ENCODE assay signal across 20 cellular contexts in the genomic region with DNA sequence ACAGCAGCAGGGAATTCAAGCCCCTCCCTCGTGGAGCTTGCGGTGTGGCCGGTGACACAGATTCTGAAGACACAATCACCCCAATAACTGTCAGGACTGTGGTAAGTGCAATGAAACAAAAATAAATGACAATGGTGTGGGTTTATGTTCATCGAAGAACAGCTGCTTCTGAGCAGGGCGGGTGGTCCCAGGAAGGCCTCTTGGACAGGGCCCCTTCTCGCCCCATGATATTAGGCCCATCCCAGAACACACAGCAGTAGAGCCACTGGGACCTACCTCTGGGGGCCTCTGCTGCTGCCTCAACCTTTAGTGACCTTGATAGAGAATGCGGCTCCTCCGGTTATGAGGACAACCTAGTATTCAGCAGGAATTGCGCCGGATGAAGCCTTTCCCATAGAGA.
DNase-seq lines count a peak whose midpoint lies in the region; ATAC-seq and TF ChIP-seq lines count a peak whose summit lies in the region.
"Had no signal": no experiment of that assay in that cellular context is flagged by ENCODE, and none has a peak within 500 bp of the region (broad histone marks: within the 10 kb centered on the region; RNA-seq: fewer than 3 reads in every experiment).

No MANE protein-coding gene starts in this region.

- no peaks in the 10 kb centered on the region for H3K4me1 ChIP-seq in right cardiac atrium (ENCODE audit: control insufficient read depth, insufficient read depth, low read length)
- H3K4me1 ChIP-seq in osteoblast (ENCODE audit: insufficient read depth, low read length) = no peaks in the 10 kb centered on the region
- H3K4me1 ChIP-seq in upper lobe of right lung = no peaks in the 10 kb centered on the region
- H3K4me1 ChIP-seq: A549; BE2C; BLaER1 treated with 17β-estradiol and CSF1 and Interleukin-3, amounts not matched to agents 10 nM and 100 nM had no signal

- no peak overlapping the region for H3K4me3 ChIP-seq in right cardiac atrium (ENCODE audit: low read length)
- no peak overlapping the region for H3K4me3 ChIP-seq in osteoblast (ENCODE audit: insufficient read depth, low read length)
- no peak overlapping the region for H3K4me3 ChIP-seq in upper lobe of right lung
- H3K4me3 ChIP-seq: A549; BLaER1 treated with 17β-estradiol and CSF1 and Interleukin-3, amounts not matched to agents 10 nM and 100 nM; GM23338 had no signal

- no peaks in the 10 kb centered on the region for H4K20me1 ChIP-seq in osteoblast (ENCODE audit: insufficient read depth, low read length)
- H4K20me1 ChIP-seq: BLaER1 treated with 17β-estradiol and CSF1 and Interleukin-3, amounts not matched to agents 10 nM and 100 nM had no signal

- no peaks in the 10 kb centered on the region for H3K36me3 ChIP-seq in osteoblast (ENCODE audit: insufficient read depth, low read length)
- H3K36me3 ChIP-seq in upper lobe of right lung = no peaks in the 10 kb centered on the region
- H3K36me3 ChIP-seq: BE2C; BLaER1 treated with 17β-estradiol and CSF1 and Interleukin-3, amounts not matched to agents 10 nM and 100 nM had no signal

- TF ChIP-seq CTCF in osteoblast (IDR thresholded peaks at IDR 0.05; ENCODE audit: extremely low read depth, low read depth, low read length) (no peak), upper lobe of right lung (IDR thresholded peaks at IDR 0.05) (no peak)

- H3K27ac ChIP-seq in right cardiac atrium (ENCODE audit: low read length) (no peak overlapping the region), osteoblast (ENCODE audit: low read depth, low read length) (no peak overlapping the region), upper lobe of right lung (no peak overlapping the region)
- H3K27ac ChIP-seq: A549; BLaER1 treated with 17β-estradiol and CSF1 and Interleukin-3, amounts not matched to agents 10 nM and 100 nM had no signal

- H3K27me3 ChIP-seq in right cardiac atrium (ENCODE audit: control insufficient read depth, insufficient read depth) (no peaks in the 10 kb centered on the region), osteoblast (ENCODE audit: insufficient read depth, low read length) (peaks cover 2% of the 10 kb centered on the region), upper lobe of right lung (no peaks in the 10 kb centered on the region)
- H3K27me3 ChIP-seq: BE2C; BLaER1 treated with 17β-estradiol and CSF1 and Interleukin-3, amounts not matched to agents 10 nM and 100 nM had no signal

- no peak overlapping the region for H2AFZ ChIP-seq in osteoblast (ENCODE audit: low read length)
- H2AFZ ChIP-seq: GM23338 had no signal

- WGBS in right cardiac atrium = 80% methylated on average over 10 of the region's 10 CpGs

- intact Hi-C loops in Right ventricle myocardium superior (cut with DNase I) = no loop called here
- intact Hi-C loops in right cardiac atrium (cut with DNase I) = no loop called here
- intact Hi-C loops in upper lobe of right lung (cut with DNase I) = no loop called here

- H3K9me3 ChIP-seq in right cardiac atrium (ENCODE audit: control insufficient read depth, low read length) (no peaks in the 10 kb centered on the region), osteoblast (ENCODE audit: low read depth, low read length) (no peaks in the 10 kb centered on the region), upper lobe of right lung (no peaks in the 10 kb centered on the region)
- H3K9me3 ChIP-seq: A549; BE2C; BLaER1 treated with 17β-estradiol and CSF1 and Interleukin-3, amounts not matched to agents 10 nM and 100 nM had no signal

- no peaks in the 10 kb centered on the region for H3K79me2 ChIP-seq in osteoblast (ENCODE audit: insufficient read depth, low read length)

- H3K4me2 ChIP-seq in osteoblast (ENCODE audit: insufficient read depth, low read length) = no peak overlapping the region
- H3K4me2 ChIP-seq: A549; BLaER1 treated with 17β-estradiol and CSF1 and Interleukin-3, amounts not matched to agents 10 nM and 100 nM; GM23338 had no signal

- DNase-seq in Right ventricle myocardium superior (peak; percentile 0), right cardiac atrium (no peak), osteoblast (ENCODE audit: insufficient read length, low spot score, missing footprints) (peak; percentile 44), upper lobe of right lung (peak; percentile 11), NCI-H82 treated with DMSO at 0.1 percent for 48 hours (lab: John Stamatoyannopoulos, UW; ENCODE audit: unreplicated experiment) (no peak)
- no peak for DNase-seq in activated CD4-positive, alpha-beta T cell treated with anti-CD3 and anti-CD28 coated beads for 48 hours
- DNase-seq: 8988T; ACHN; AML-193; BE2C; CD4-positive, alpha-beta T cell; CD8-positive, alpha-beta memory T cell; DMS53; DMS79 treated with DMSO at 0.1 percent for 48 hours; GF-D8; H9 had no signal

- ATAC-seq in Right ventricle myocardium superior (ENCODE audit: poor library complexity) = no peak
- no peak for ATAC-seq in right cardiac atrium
- no peak for ATAC-seq in upper lobe of right lung
- ATAC-seq: A549, GM23338, HCT116 had no signal

Comparison
In these comparisons a context has a peak if more than half of its experiments do, and no peak if none do; other contexts are left out.
1. DNase-seq: peak in Right ventricle myocardium superior (single experiment), osteoblast (single experiment) and upper lobe of right lung (single experiment); none in right cardiac atrium (0 of 3), activated CD4-positive, alpha-beta T cell treated with anti-CD3 and anti-CD28 coated beads for 48 hours (single experiment) and NCI-H82 treated with DMSO at 0.1 percent for 48 hours (single experiment).